19 cellular contexts compared by ENCODE assay signal in genomic region chr2:134432438-134432883, GRCh38.
DNase-seq lines count a peak whose midpoint lies in the region; ATAC-seq and TF ChIP-seq lines count a peak whose summit lies in the region.
"Had no signal": no experiment of that assay in that cellular context is flagged by ENCODE, and none has a peak within 500 bp of the region (broad histone marks: within the 10 kb centered on the region; RNA-seq: fewer than 3 reads in every experiment).

No MANE protein-coding gene starts in this region.

- no peaks in the 10 kb centered on the region for H3K27me3 Mint-ChIP-seq in progenitor cell of endocrine pancreas
- H3K27me3 Mint-ChIP-seq: activated naive CD4-positive, alpha-beta T cell treated with anti-CD3 and anti-CD28 coated beads, Interleukin-2, amount 10 ng/mL, durations not matched to agents 7 days and 5 days had no signal

- no peak overlapping the region for H3K4me3 ChIP-seq in epithelial cell of proximal tubule (ENCODE audit: low read depth, low read length)
- H3K4me3 ChIP-seq: esophagus muscularis mucosa, heart left ventricle, mucosa of descending colon, thoracic aorta had no signal

- H3K4me1 Mint-ChIP-seq in progenitor cell of endocrine pancreas (ENCODE audit: low read depth): peaks cover 49% of the 10 kb centered on the region
- H3K4me1 Mint-ChIP-seq: activated naive CD4-positive, alpha-beta T cell treated with anti-CD3 and anti-CD28 coated beads, Interleukin-2, amount 10 ng/mL, durations not matched to agents 7 days and 5 days had no signal

- H3K9me3 Mint-ChIP-seq in progenitor cell of endocrine pancreas (ENCODE audit: low read depth): no peaks in the 10 kb centered on the region
- H3K9me3 Mint-ChIP-seq: activated naive CD4-positive, alpha-beta T cell treated with anti-CD3 and anti-CD28 coated beads, Interleukin-2, amount 10 ng/mL, durations not matched to agents 7 days and 5 days; T-helper 2 cell treated with Interferon-gamma antibody and Interleukin-4, amounts not matched to agents 5 μg/mL and 100 μg/mL, for 36 hours had no signal

- H3K27ac Mint-ChIP-seq in progenitor cell of endocrine pancreas: peak overlapping the region; percentile 97
- H3K27ac Mint-ChIP-seq: activated naive CD4-positive, alpha-beta T cell treated with anti-CD3 and anti-CD28 coated beads, Interleukin-2, amount 10 ng/mL, durations not matched to agents 7 days and 5 days; T-helper 2 cell treated with Interferon-gamma antibody and Interleukin-4, amounts not matched to agents 5 μg/mL and 100 μg/mL, for 36 hours had no signal

- H3K36me3 Mint-ChIP-seq in progenitor cell of endocrine pancreas (ENCODE audit: insufficient read depth): peaks cover 38% of the 10 kb centered on the region

- TF ChIP-seq CTCF in epithelial cell of proximal tubule (conservative IDR thresholded peaks at IDR 0.05; ENCODE audit: low read depth, low read length) (no peak), progenitor cell of endocrine pancreas (IDR thresholded peaks at IDR 0.05; ENCODE audit: unreplicated experiment) (no peak)

- ATAC-seq in GM21528 (IDR thresholded peaks at IDR 0.05; ENCODE audit: low FRiP score, unreplicated experiment) (no peak), HG02885 (IDR thresholded peaks at IDR 0.05; ENCODE audit: poor library complexity, unreplicated experiment) (no peak)
- no peak for ATAC-seq in activated CD4-positive, CD25-positive, alpha-beta regulatory T cell treated with anti-CD3 and anti-CD28 coated beads, Interleukin-2, amount 50 U/mL, for 24 hours
- ATAC-seq: heart left ventricle, mucosa of descending colon had no signal

- DNase-seq in ELR (ENCODE audit: low read depth): peak; percentile 40
- DNase-seq in NCI-H345 treated with DMSO at 0.1 percent for 48 hours (lab: John Stamatoyannopoulos, UW; ENCODE audit: unreplicated experiment): peak; percentile 12
- DNase-seq in epithelial cell of proximal tubule (ENCODE audit: low read depth): peak; percentile 85
- DNase-seq in progenitor cell of endocrine pancreas (ENCODE audit: low spot score, unreplicated experiment): no peak
- DNase-seq: activated CD4-positive, alpha-beta T cell treated with anti-CD3 and anti-CD28 coated beads for 48 hours; activated naive CD4-positive, alpha-beta T cell treated with anti-CD3 and anti-CD28 coated beads, Interleukin-2, amount 10 ng/mL, durations not matched to agents 7 days and 5 days; activated T-cell treated with anti-CD3 and anti-CD28 coated beads for 4 hours; DMS153; heart left ventricle; mucosa of descending colon; NCI-H1436; Right ventricle myocardium superior; stimulated activated CD4-positive, alpha-beta T cell treated with anti-CD3 and anti-CD28 coated beads, Interleukin-4, amount 100 ng/mL, for 24 hours had no signal

- H3K4me3 Mint-ChIP-seq in progenitor cell of endocrine pancreas (ENCODE audit: low read depth): no peak overlapping the region
- H3K4me3 Mint-ChIP-seq: activated naive CD4-positive, alpha-beta T cell treated with anti-CD3 and anti-CD28 coated beads, Interleukin-2, amount 10 ng/mL, durations not matched to agents 7 days and 5 days; T-helper 2 cell treated with Interferon-gamma antibody and Interleukin-4, amounts not matched to agents 5 μg/mL and 100 μg/mL, for 36 hours had no signal
